24 cellular contexts compared by ENCODE assay signal in genomic region chr22:32701021-32701420, GRCh38.
DNase-seq lines count a peak whose midpoint lies in the region; ATAC-seq and TF ChIP-seq lines count a peak whose summit lies in the region.
"Had no signal": no experiment of that assay in that cellular context is flagged by ENCODE, and none has a peak within 500 bp of the region (broad histone marks: within the 10 kb centered on the region; RNA-seq: fewer than 3 reads in every experiment).

No MANE protein-coding gene starts in this region.

- H3K27ac ChIP-seq in left ventricle myocardium inferior (replicated peaks) = peak overlapping the region; percentile 80
- H3K27ac ChIP-seq in esophagus squamous epithelium = peak overlapping the region in 3 of 4 donors; percentile 59 to 76 (median 73)
- H3K27ac ChIP-seq in trophoblast cell (ENCODE audit: low read depth, low read length) = peak overlapping the region; percentile 92
- H3K27ac ChIP-seq in uterus = peak overlapping the region; percentile 64 to 70
- H3K27ac ChIP-seq: prostate gland had no signal

- H3K79me2 ChIP-seq in trophoblast cell (ENCODE audit: control insufficient read depth, insufficient read depth, low read length, poor library complexity) = no peaks in the 10 kb centered on the region

- H2AFZ ChIP-seq in trophoblast cell (ENCODE audit: insufficient read depth, low read length, poor library complexity) = no peak overlapping the region

- TF ChIP-seq CTCF in left ventricle myocardium inferior (IDR thresholded peaks at IDR 0.05; ENCODE audit: borderline replicate concordance) = no peak
- TF ChIP-seq CTCF in esophagus squamous epithelium (IDR thresholded peaks at IDR 0.05) = no peak
- no peak for TF ChIP-seq CTCF in uterus (IDR thresholded peaks at IDR 0.05)

- no peak overlapping the region for H3K18ac ChIP-seq in trophoblast cell (ENCODE audit: low read length)

- H3K79me1 ChIP-seq in trophoblast cell (ENCODE audit: low read length) = peaks cover 24% of the 10 kb centered on the region

- no peak overlapping the region for H3K9ac ChIP-seq in trophoblast cell (ENCODE audit: low read length)

- H3K9me3 ChIP-seq in left ventricle myocardium inferior (replicated peaks) (peaks cover 15% of the 10 kb centered on the region), esophagus squamous epithelium (peaks cover 0 to 10% (median 7%) of the 10 kb centered on the region in 3 donors), trophoblast cell (ENCODE audit: insufficient read depth, low read depth, low read length) (no peaks in the 10 kb centered on the region), uterus (no peaks in the 10 kb centered on the region)
- H3K9me3 ChIP-seq: prostate gland had no signal

- H2BK5ac ChIP-seq in trophoblast cell (ENCODE audit: low read depth, low read length, poor library complexity) = no peak overlapping the region

- no peak overlapping the region for H3K23ac ChIP-seq in trophoblast cell (ENCODE audit: low read length)

- no peak overlapping the region for H4K12ac ChIP-seq in trophoblast cell (ENCODE audit: low read depth, low read length)

- DNase-seq in left ventricle myocardium inferior = no peak
- no peak for DNase-seq in Right ventricle myocardium inferior (ENCODE audit: missing footprints)
- no peak for DNase-seq in esophagus squamous epithelium (lab: John Stamatoyannopoulos, UW)
- DNase-seq in trophoblast cell = peak in 1 of 2 donors; percentile 47
- no peak for DNase-seq in uterus
- DNase-seq in EL = no peak
- no peak for DNase-seq in sciatic nerve (ENCODE audit: low spot score)
- no peak for DNase-seq in activated naive CD4-positive, alpha-beta T cell (lab: John Stamatoyannopoulos, UW)
- DNase-seq: activated naive CD4-positive, alpha-beta T cell treated with Interleukin-2 at 50 U/mL for 16 hours; activated T-cell treated with anti-CD3 and anti-CD28 coated beads, Interleukin-2, amount 50 U/mL, for 1 hour; cerebellar nuclear complex; DMS79; effector CD4-positive, alpha-beta T cell; hypothalamus; KBM-7; NCI-H146; NCI-H69; SHP77 treated with DMSO at 0.1 percent for 48 hours; stimulated activated CD4-positive, alpha-beta T cell treated with anti-CD3 and anti-CD28 coated beads, Interleukin-2, amount 100 ng/mL, for 48 hours; stimulated activated naive B cell treated with anti-CD40 and anti-IgM and Interleukin-4, amounts not matched to agents 10 μg/mL and 1 μg/mL and 100 μg/mL, for 72 hours had no signal

- no peak overlapping the region for H2BK12ac ChIP-seq in trophoblast cell (ENCODE audit: low read length)

- no peak overlapping the region for H4K91ac ChIP-seq in trophoblast cell (ENCODE audit: low read depth, low read length)

- H3K36me3 ChIP-seq in left ventricle myocardium inferior (peaks cover 8% of the 10 kb centered on the region), esophagus squamous epithelium (no peaks in the 10 kb centered on the region), trophoblast cell (ENCODE audit: control insufficient read depth in 1 of 2, insufficient read depth in 2 of 2, low read length in 2 of 2) (no peaks in the 10 kb centered on the region), uterus (no peaks in the 10 kb centered on the region)
- H3K36me3 ChIP-seq: prostate gland, tibial artery had no signal

- H3K14ac ChIP-seq in trophoblast cell (ENCODE audit: low read length) = no peak overlapping the region

- H3K4me3 ChIP-seq in left ventricle myocardium inferior (no peak overlapping the region), esophagus squamous epithelium (no peak overlapping the region), trophoblast cell (ENCODE audit: low read depth, low read length) (no peak overlapping the region), uterus (no peak overlapping the region)
- H3K4me3 ChIP-seq: lung, prostate gland, tibial artery had no signal

- no peak overlapping the region for H3K4me2 ChIP-seq in trophoblast cell (ENCODE audit: low read length)

- no peak overlapping the region for H4K8ac ChIP-seq in trophoblast cell (ENCODE audit: low read depth, low read length)

- TF ChIP-seq POLR2A in esophagus squamous epithelium (IDR thresholded peaks at IDR 0.05) (no peak), uterus (IDR thresholded peaks at IDR 0.05) (no peak)

- ATAC-seq in Right ventricle myocardium inferior (no peak), sciatic nerve (no peak)
- ATAC-seq: activated CD4-positive, CD25-positive, alpha-beta regulatory T cell treated with anti-CD3 and anti-CD28 coated beads, Interleukin-2, amount 50 U/mL, for 24 hours; stimulated activated naive B cell treated with anti-CD40 and anti-IgM and Interleukin-4, amounts not matched to agents 10 μg/mL and 1 μg/mL and 100 μg/mL, for 72 hours had no signal

- no peak overlapping the region for H3K4ac ChIP-seq in trophoblast cell (ENCODE audit: low read depth, low read length)

- H3K27me3 ChIP-seq in left ventricle myocardium inferior (ENCODE audit: low read depth) (no peaks in the 10 kb centered on the region), esophagus squamous epithelium (no peaks in the 10 kb centered on the region), trophoblast cell (ENCODE audit: insufficient read depth, low read length) (no peaks in the 10 kb centered on the region), uterus (no peaks in the 10 kb centered on the region)
- H3K27me3 ChIP-seq: tibial artery had no signal

- no peak overlapping the region for H2AK5ac ChIP-seq in trophoblast cell (ENCODE audit: low read length)

- H3K4me1 ChIP-seq in left ventricle myocardium inferior (peaks cover 24% of the 10 kb centered on the region), esophagus squamous epithelium (peaks cover 0 to 41% (median 10%) of the 10 kb centered on the region in 3 donors), trophoblast cell (ENCODE audit: control insufficient read depth in 1 of 2, insufficient read depth in 2 of 2, low read length in 2 of 2) (peaks cover 13 to 25% of the 10 kb centered on the region in 2 experiments), uterus (peaks cover 0 to 7% of the 10 kb centered on the region in 2 donors)
- H3K4me1 ChIP-seq: prostate gland had no signal

- intact Hi-C loops in left ventricle myocardium inferior (cut with micrococcal nuclease) (no loop called here), Right ventricle myocardium inferior (cut with DNase I) (no loop called here), esophagus squamous epithelium (cut with DNase I) (no loop called here), uterus (cut with DNase I; ENCODE audit: low total_unique reads) (no loop called here), sciatic nerve (cut with DNase I) (no loop called here)

- no peak overlapping the region for H2BK120ac ChIP-seq in trophoblast cell (ENCODE audit: insufficient read depth, low read length, poor library complexity)
